Comparison of ENCODE assay signal across 12 cellular contexts in genomic region chr15:45589296-45589695, GRCh38. TPM values are rescaled to one million over a fixed set of nuclear protein-coding genes. Genes with fewer than 3 reads are reported as not detected.
A peak's percentile ranks its signal among the peaks of the same experiment; 100 is the strongest.
DNase-seq lines count a peak whose midpoint lies in the region; ATAC-seq lines count a peak whose summit lies in the region.
"Had no signal": no experiment of that assay in that cellular context is flagged by ENCODE, and none has a peak within 500 bp of the region (broad histone marks: within the 10 kb centered on the region; RNA-seq: fewer than 3 reads in every experiment).

No MANE protein-coding gene starts in this region.

- H3K27me3 Mint-ChIP-seq in stimulated activated naive CD8-positive, alpha-beta T cell treated with anti-CD3 and anti-CD28 coated beads, Interleukin-15, Interleukin-2, amounts not matched to agents 100 ng/mL and 50 ng/mL, for 24 hours, result no peaks in the 10 kb centered on the region
- no peaks in the 10 kb centered on the region for H3K27me3 Mint-ChIP-seq in activated naive CD8-positive, alpha-beta T cell treated with anti-CD3 and anti-CD28 coated beads, Interleukin-2, amount 50 U/mL, for 24 hours

- no peak overlapping the region for H3K4me3 ChIP-seq in SJCRH30

- peaks cover 12% of the 10 kb centered on the region for H3K36me3 ChIP-seq in SJCRH30

- H3K27ac Mint-ChIP-seq in stimulated activated naive CD8-positive, alpha-beta T cell treated with anti-CD3 and anti-CD28 coated beads, Interleukin-15, Interleukin-2, amounts not matched to agents 100 ng/mL and 50 ng/mL, for 24 hours, result no peak overlapping the region
- H3K27ac Mint-ChIP-seq in activated naive CD8-positive, alpha-beta T cell treated with anti-CD3 and anti-CD28 coated beads, Interleukin-2, amount 50 U/mL, for 24 hours, result no peak overlapping the region

- no peaks in the 10 kb centered on the region for H3K27me3 ChIP-seq in SJCRH30

- peaks cover 10% of the 10 kb centered on the region for H3K4me1 ChIP-seq in SJCRH30

- H3K4me1 Mint-ChIP-seq in stimulated activated naive CD8-positive, alpha-beta T cell treated with anti-CD3 and anti-CD28 coated beads, Interleukin-15, Interleukin-2, amounts not matched to agents 100 ng/mL and 50 ng/mL, for 24 hours (ENCODE audit: low read depth), result peaks cover 49% of the 10 kb centered on the region
- peaks cover 49% of the 10 kb centered on the region for H3K4me1 Mint-ChIP-seq in activated naive CD8-positive, alpha-beta T cell treated with anti-CD3 and anti-CD28 coated beads, Interleukin-2, amount 50 U/mL, for 24 hours

- H3K9me3 ChIP-seq in SJCRH30 (replicated peaks), result no peaks in the 10 kb centered on the region

- H3K27ac ChIP-seq in SJCRH30, result no peak overlapping the region

- H3K36me3 Mint-ChIP-seq in stimulated activated naive CD8-positive, alpha-beta T cell treated with anti-CD3 and anti-CD28 coated beads, Interleukin-15, Interleukin-2, amounts not matched to agents 100 ng/mL and 50 ng/mL, for 24 hours (ENCODE audit: low read depth), result peaks cover 18% of the 10 kb centered on the region
- peaks cover 10% of the 10 kb centered on the region for H3K36me3 Mint-ChIP-seq in activated naive CD8-positive, alpha-beta T cell treated with anti-CD3 and anti-CD28 coated beads, Interleukin-2, amount 50 U/mL, for 24 hours (ENCODE audit: low read depth)

- no peak for ATAC-seq in stimulated activated naive CD8-positive, alpha-beta T cell treated with anti-CD3 and anti-CD28 coated beads, Interleukin-15, Interleukin-2, amounts not matched to agents 100 U/mL and 50 U/mL, for 24 hours
- no peak for ATAC-seq in activated naive CD8-positive, alpha-beta T cell treated with anti-CD3 and anti-CD28 coated beads, Interleukin-2, amount 50 U/mL, for 24 hours
- ATAC-seq in HG02798 (IDR thresholded peaks at IDR 0.05; ENCODE audit: poor library complexity, unreplicated experiment), result no peak
- ATAC-seq in HG03565 (IDR thresholded peaks at IDR 0.05; ENCODE audit: unreplicated experiment), result no peak

- H3K4me3 Mint-ChIP-seq in stimulated activated naive CD8-positive, alpha-beta T cell treated with anti-CD3 and anti-CD28 coated beads, Interleukin-15, Interleukin-2, amounts not matched to agents 100 ng/mL and 50 ng/mL, for 24 hours, result peak overlapping the region; percentile 14
- peak overlapping the region; percentile 97 for H3K4me3 Mint-ChIP-seq in activated naive CD8-positive, alpha-beta T cell treated with anti-CD3 and anti-CD28 coated beads, Interleukin-2, amount 50 U/mL, for 24 hours

- DNase-seq in stimulated activated naive CD8-positive, alpha-beta T cell treated with anti-CD3 and anti-CD28 coated beads, Interleukin-15, Interleukin-2, amounts not matched to agents 100 U/mL and 50 U/mL, for 24 hours, result no peak
- DNase-seq in activated naive CD8-positive, alpha-beta T cell treated with anti-CD3 and anti-CD28 coated beads, Interleukin-2, amount 50 U/mL, for 24 hours, result no peak
- DNase-seq in kidney tubule cell (ENCODE audit: low spot score), result peak; percentile 22
- DNase-seq in DMS114 treated with DMSO at 0.1 percent for 48 hours (lab: John Stamatoyannopoulos, UW; ENCODE audit: unreplicated experiment), result no peak
- DNase-seq in SJCRH30, result no peak
- DNase-seq: H7, NCI-H2081 treated with DMSO at 0.1 percent for 48 hours, SHP77 had no signal

- no peaks in the 10 kb centered on the region for H3K9me3 Mint-ChIP-seq in stimulated activated naive CD8-positive, alpha-beta T cell treated with anti-CD3 and anti-CD28 coated beads, Interleukin-15, Interleukin-2, amounts not matched to agents 100 ng/mL and 50 ng/mL, for 24 hours
- no peaks in the 10 kb centered on the region for H3K9me3 Mint-ChIP-seq in activated naive CD8-positive, alpha-beta T cell treated with anti-CD3 and anti-CD28 coated beads, Interleukin-2, amount 50 U/mL, for 24 hours
- H3K9me3 Mint-ChIP-seq: CD14-positive monocyte had no signal

RNA-seq across cellular contexts. Expression of gene BLOC1S6, which starts 2.1 kb away (rescaled TPM):
- total RNA-seq in SJCRH30 (2014; rRNA removed; shearing (Covaris generic)), result 70.2 and 70.9 TPM in 2 replicates

RNA-seq across cellular contexts. Expression of gene SQOR, which starts 45.5 kb away (rescaled TPM):
- 0.51 and 0.67 TPM in 2 replicates for total RNA-seq in SJCRH30 (2014; rRNA removed; shearing (Covaris generic))
